ENCODE assay signal across 7 cellular contexts in genomic region chr5:159112436-159112835, GRCh38. TPM values are rescaled to one million over a fixed set of nuclear protein-coding genes. Genes with fewer than 3 reads are reported as not detected.
"Had no signal": no experiment of that assay in that cellular context is flagged by ENCODE, and none has a peak within 500 bp of the region (broad histone marks: within the 10 kb centered on the region; RNA-seq: fewer than 3 reads in every experiment).

No MANE protein-coding gene starts in this region.

- H3K4me2 ChIP-seq: KMS-11 had no signal

- H3K9ac ChIP-seq: KMS-11 had no signal

- DNase-seq: IMR-90, KBM-7, KG1 had no signal

- H3K27ac ChIP-seq: HL-60, KMS-11 had no signal

- FAIRE-seq: HTR-8/SVneo had no signal

RNA-seq across cellular contexts. Expression of gene EBF1, which starts 12.7 kb away (rescaled TPM):
- total RNA-seq: HT-29 had no signal
